11 cellular contexts compared by ENCODE assay signal in genomic region chr2:179344280-179344961, GRCh38.
DNase-seq lines count a peak whose midpoint lies in the region; ATAC-seq, FAIRE-seq and TF ChIP-seq lines count a peak whose summit lies in the region.
"Had no signal": no experiment of that assay in that cellular context is flagged by ENCODE, and none has a peak within 500 bp of the region (broad histone marks: within the 10 kb centered on the region; RNA-seq: fewer than 3 reads in every experiment).

No MANE protein-coding gene starts in this region.

- H3K4me2 ChIP-seq in endothelial cell of umbilical vein (ENCODE audit: insufficient read depth, low read length): no peak overlapping the region

- no TSS peak for BruUV-seq in endothelial cell of umbilical vein (replicated peaks; lab: Mats Ljungman, UMichigan)

- no peaks in the 10 kb centered on the region for H3K4me1 ChIP-seq in endothelial cell of umbilical vein (ENCODE audit: control insufficient read depth, extremely low read depth, insufficient read depth, low read length)

- no peaks in the 10 kb centered on the region for H4K20me1 ChIP-seq in endothelial cell of umbilical vein (replicated peaks; ENCODE audit: control insufficient read depth, extremely low read depth, insufficient read depth, low read length)

- FAIRE-seq in endothelial cell of umbilical vein (lab: Jason Lieb, UNC): no peak

- H3K27me3 ChIP-seq in endothelial cell of umbilical vein (ENCODE audit: control insufficient read depth in 2 of 2, insufficient read depth in 2 of 2, low read length in 2 of 2): no peaks in the 10 kb centered on the region

- no peaks in the 10 kb centered on the region for H3K9me1 ChIP-seq in endothelial cell of umbilical vein (replicated peaks; ENCODE audit: control insufficient read depth, extremely low read depth, insufficient read depth, low read length)

- no peak overlapping the region for H3K27ac ChIP-seq in endothelial cell of umbilical vein (ENCODE audit: insufficient read depth, low read depth, low read length)

- H3K9me3 ChIP-seq in endothelial cell of umbilical vein (replicated peaks; ENCODE audit: control insufficient read depth, insufficient read depth, low read length): no peaks in the 10 kb centered on the region

- intact Hi-C loops in endothelial cell of umbilical vein (cut with micrococcal nuclease): no loop called here

- no peak for ATAC-seq in GM18511 (IDR thresholded peaks at IDR 0.05; ENCODE audit: unreplicated experiment)
- ATAC-seq: left colon had no signal

- in situ Hi-C loops in ACHN (cut with HindIII; ENCODE audit: low pct_ligation_motif_present, low pct_unique_long_range_greater_than_20kb, low sequenced_read_pairs): no loop called here

- no peaks in the 10 kb centered on the region for H3K9me3 Mint-ChIP-seq in nephron progenitor cell
- no peaks in the 10 kb centered on the region for H3K9me3 Mint-ChIP-seq in activated CD4-positive, alpha-beta memory T cell treated with anti-CD3 and anti-CD28 coated beads, Interleukin-2, amount 10 ng/mL, durations not matched to agents 7 days and 5 days

- H3K4me3 Mint-ChIP-seq in nephron progenitor cell: no peak overlapping the region
- H3K4me3 Mint-ChIP-seq in activated CD4-positive, alpha-beta memory T cell treated with anti-CD3 and anti-CD28 coated beads, Interleukin-2, amount 10 ng/mL, durations not matched to agents 7 days and 5 days: no peak overlapping the region

- no peaks in the 10 kb centered on the region for H3K36me3 Mint-ChIP-seq in nephron progenitor cell (ENCODE audit: low read depth)
- H3K36me3 Mint-ChIP-seq in activated CD4-positive, alpha-beta memory T cell treated with anti-CD3 and anti-CD28 coated beads, Interleukin-2, amount 10 ng/mL, durations not matched to agents 7 days and 5 days (ENCODE audit: low read depth): no peaks in the 10 kb centered on the region

- CTCF ChIA-PET in endothelial cell of umbilical vein (lab: Charles Lee): interaction anchor here (0.6 to 1.4 kb wide), 4 partner anchors 9 to 183 kb away, joined by 3 to 4 read pairs (median 3); no protein-coding TSS in a partner anchor
- CTCF ChIA-PET in activated CD4-positive, alpha-beta memory T cell treated with anti-CD3 and anti-CD28 coated beads, Interleukin-2, amount 10 ng/mL, durations not matched to agents 7 days and 5 days (lab: Charles Lee): interaction anchor here (0.6 kb wide), 1 partner anchor 65 kb away, joined by 4 read pairs; no protein-coding TSS in a partner anchor

- POLR2A ChIA-PET in endothelial cell of umbilical vein (lab: Charles Lee): no interaction called here
- POLR2A ChIA-PET in activated CD4-positive, alpha-beta memory T cell treated with anti-CD3 and anti-CD28 coated beads, Interleukin-2, amount 10 ng/mL, durations not matched to agents 7 days and 5 days (lab: Charles Lee): no interaction called here

- no peak for TF ChIP-seq CTCF in endothelial cell of umbilical vein (IDR thresholded peaks at IDR 0.05; ENCODE audit: extremely low read depth in 1 of 2, insufficient read depth in 1 of 2, low read depth in 1 of 2, low read length in 2 of 2)
- TF ChIP-seq CTCF in nephron progenitor cell (IDR thresholded peaks at IDR 0.05): no peak

- peak overlapping the region; percentile 14 for H3K27ac Mint-ChIP-seq in nephron progenitor cell
- no peak overlapping the region for H3K27ac Mint-ChIP-seq in activated CD4-positive, alpha-beta memory T cell treated with anti-CD3 and anti-CD28 coated beads, Interleukin-2, amount 10 ng/mL, durations not matched to agents 7 days and 5 days

- peak overlapping the region; percentile 46 for H2AFZ ChIP-seq in endothelial cell of umbilical vein (ENCODE audit: low read depth, low read length)

- H3K79me2 ChIP-seq in endothelial cell of umbilical vein (ENCODE audit: control insufficient read depth, insufficient read depth, low read length): no peaks in the 10 kb centered on the region

- peaks cover 9% of the 10 kb centered on the region for H3K4me1 Mint-ChIP-seq in nephron progenitor cell
- no peaks in the 10 kb centered on the region for H3K4me1 Mint-ChIP-seq in activated CD4-positive, alpha-beta memory T cell treated with anti-CD3 and anti-CD28 coated beads, Interleukin-2, amount 10 ng/mL, durations not matched to agents 7 days and 5 days

- TF ChIP-seq POLR2A in endothelial cell of umbilical vein (IDR thresholded peaks at IDR 0.05; ENCODE audit: low read depth, low read length): no peak

- dilution Hi-C loops in endothelial cell of umbilical vein (cut with MboI; ENCODE audit: extremely low pct_ligation_motif_present, low sequenced_read_pairs): no loop called here

- no peak overlapping the region for H3K9ac ChIP-seq in endothelial cell of umbilical vein (replicated peaks; ENCODE audit: extremely low read depth, insufficient read depth, low read length)

- no peak overlapping the region for H3K4me3 ChIP-seq in endothelial cell of umbilical vein (replicated peaks in 1 of 3; ENCODE audit: insufficient read depth in 1 of 3, low read depth in 1 of 3, low read length in 3 of 3)

- peak; percentile 9 for DNase-seq in ACHN
- DNase-seq in LoVo (ENCODE audit: low spot score): peak; percentile 12
- DNase-seq in endothelial cell of umbilical vein (ENCODE audit: low read depth, low spot score): peak; percentile 17
- DNase-seq in nephron progenitor cell: no peak
- no peak for DNase-seq in NCI-H2081 (lab: John Stamatoyannopoulos, UW)
- DNase-seq in activated CD4-positive, alpha-beta memory T cell treated with anti-CD3 and anti-CD28 coated beads, Interleukin-2, amount 10 ng/mL, durations not matched to agents 7 days and 5 days: no peak
- DNase-seq in midbrain (lab: John Stamatoyannopoulos, UW): no peak
- DNase-seq: left colon; NCI-H526 treated with DMSO at 0.1 percent for 48 hours; stimulated activated CD4-positive, alpha-beta T cell treated with anti-CD3 and anti-CD28 coated beads, Interleukin-2, amount 100 ng/mL, for 24 hours had no signal

- no peaks in the 10 kb centered on the region for H3K27me3 Mint-ChIP-seq in nephron progenitor cell (ENCODE audit: low read depth, poor library complexity)
- no peaks in the 10 kb centered on the region for H3K27me3 Mint-ChIP-seq in activated CD4-positive, alpha-beta memory T cell treated with anti-CD3 and anti-CD28 coated beads, Interleukin-2, amount 10 ng/mL, durations not matched to agents 7 days and 5 days

- H3K36me3 ChIP-seq in endothelial cell of umbilical vein (ENCODE audit: control insufficient read depth in 2 of 2, extremely low read depth in 1 of 2, insufficient read depth in 2 of 2, low read length in 2 of 2): no peaks in the 10 kb centered on the region

TF ChIP-seq in endothelial cell of umbilical vein, 7 proteins besides CTCF, POLR2A, EP300 and RAD21:
- TF ChIP-seq GATA2 (IDR thresholded peaks at IDR 0.05; ENCODE audit: insufficient read depth, insufficient read length, low read depth, low read length): no peak
- TF ChIP-seq MAX (IDR thresholded peaks at IDR 0.05; ENCODE audit: insufficient read depth, insufficient read length): no peak
- no peak for TF ChIP-seq JUN (IDR thresholded peaks at IDR 0.05; ENCODE audit: borderline replicate concordance, insufficient read depth, insufficient read length, low read depth)
- TF ChIP-seq EZH2 (IDR thresholded peaks at IDR 0.05; ENCODE audit: borderline replicate concordance, low read depth, low read length, severe bottlenecking): no peak
- no peak for TF ChIP-seq MYC (IDR thresholded peaks at IDR 0.05; ENCODE audit: low read depth, low read length)
- TF ChIP-seq FOS (IDR thresholded peaks at IDR 0.05; ENCODE audit: borderline replicate concordance, insufficient read depth, low read length): no peak
- no peak for TF ChIP-seq POLR2AphosphoS5 (IDR thresholded peaks at IDR 0.05; ENCODE audit: insufficient read depth, low read depth, low read length)

Comparison
In these comparisons a context has a peak if more than half of its experiments do, and no peak if none do; other contexts are left out.
1. DNase-seq: peak in ACHN (single experiment), LoVo (single experiment) and endothelial cell of umbilical vein (single experiment); none in nephron progenitor cell (single experiment), NCI-H2081 (0 of 2), activated CD4-positive, alpha-beta memory T cell treated with anti-CD3 and anti-CD28 coated beads, Interleukin-2, amount 10 ng/mL, durations not matched to agents 7 days and 5 days (single experiment) and midbrain (single experiment).